18 cellular contexts compared by ENCODE assay signal in genomic region chr5:180119031-180119885, GRCh38. TPM values are rescaled to one million over a fixed set of nuclear protein-coding genes. Genes with fewer than 3 reads are reported as not detected.
DNase-seq lines count a peak whose midpoint lies in the region; ATAC-seq and TF ChIP-seq lines count a peak whose summit lies in the region.
"Had no signal": no experiment of that assay in that cellular context is flagged by ENCODE, and none has a peak within 500 bp of the region (broad histone marks: within the 10 kb centered on the region; RNA-seq: fewer than 3 reads in every experiment).

No MANE protein-coding gene starts in this region.

- no peak overlapping the region for H2BK12ac ChIP-seq in neuronal stem cell (ENCODE audit: low read length)

- H2BK15ac ChIP-seq in neuronal stem cell (ENCODE audit: low read length): no peak overlapping the region

- H2BK120ac ChIP-seq in neuronal stem cell (ENCODE audit: low read depth, low read length): no peak overlapping the region

- intact Hi-C loops in Right ventricle myocardium superior (cut with DNase I): no loop called here

- H3K18ac ChIP-seq in neuronal stem cell (ENCODE audit: low read length): peak overlapping the region; percentile 59

- no peak overlapping the region for H3K27ac Mint-ChIP-seq in endodermal cell
- H3K27ac Mint-ChIP-seq: CD14-positive monocyte had no signal

- H3K4me3 Mint-ChIP-seq in endodermal cell: no peak overlapping the region
- H3K4me3 Mint-ChIP-seq: CD14-positive monocyte had no signal

- no peaks in the 10 kb centered on the region for H3K27me3 Mint-ChIP-seq in endodermal cell (ENCODE audit: insufficient read depth)

- H3K4me3 ChIP-seq in right atrium auricular region (no peak overlapping the region), endodermal cell (ENCODE audit: low read length) (no peak overlapping the region), neuronal stem cell (ENCODE audit: low read length in 2 of 2) (no peak overlapping the region), upper lobe of left lung (no peak overlapping the region)

- WGBS in endodermal cell (ENCODE audit: insufficient coverage in 1 of 2, insufficient read length in 1 of 2), 2 experiments: 93 to 96% methylated on average over 15 to 22 of the region's 22 CpGs
- no CpG with 5 or more reads among the region's 22 CpGs for WGBS in neuronal stem cell (ENCODE audit: extremely low coverage in 2 of 2, insufficient read length in 2 of 2, insufficient replicate concordance in 1 of 2), 2 donors
- 84 to 85% methylated on average over 14 to 16 of the region's 22 CpGs for WGBS in upper lobe of left lung, 2 donors

- no peak for ATAC-seq in Right ventricle myocardium superior (ENCODE audit: poor library complexity)
- ATAC-seq in upper lobe of left lung (ENCODE audit: low FRiP score in 2 of 2): peak; percentile 6 to 22

- H3K9me3 Mint-ChIP-seq in endodermal cell: no peaks in the 10 kb centered on the region
- H3K9me3 Mint-ChIP-seq: CD14-positive monocyte had no signal

- TF ChIP-seq CTCF in right atrium auricular region (IDR thresholded peaks at IDR 0.05) (no peak), endodermal cell (conservative IDR thresholded peaks at IDR 0.05) (no peak), upper lobe of left lung (IDR thresholded peaks at IDR 0.05) (no peak)

- H3K23ac ChIP-seq in neuronal stem cell (ENCODE audit: low read depth, low read length, poor library complexity): no peak overlapping the region

- H3K36me3 Mint-ChIP-seq in endodermal cell (ENCODE audit: low read depth): no peaks in the 10 kb centered on the region
- H3K36me3 Mint-ChIP-seq: CD14-positive monocyte had no signal

- H3K36me3 ChIP-seq in right atrium auricular region (no peaks in the 10 kb centered on the region), endodermal cell (ENCODE audit: control insufficient read depth, insufficient read depth, low read length) (no peaks in the 10 kb centered on the region), neuronal stem cell (replicated peaks in 1 of 2; ENCODE audit: control insufficient read depth in 2 of 2, insufficient read depth in 2 of 2, low read length in 2 of 2) (no peaks in the 10 kb centered on the region), upper lobe of left lung (no peaks in the 10 kb centered on the region)

- H3K27ac ChIP-seq in right atrium auricular region (no peak overlapping the region), endodermal cell (ENCODE audit: low read depth, low read length) (no peak overlapping the region), neuronal stem cell (replicated peaks; ENCODE audit: low read length) (no peak overlapping the region), upper lobe of left lung (no peak overlapping the region)

- no peaks in the 10 kb centered on the region for H3K27me3 ChIP-seq in right atrium auricular region
- H3K27me3 ChIP-seq in endodermal cell (ENCODE audit: control insufficient read depth, insufficient read depth, low read length, poor library complexity, severe bottlenecking): no peaks in the 10 kb centered on the region
- no peaks in the 10 kb centered on the region for H3K27me3 ChIP-seq in neuronal stem cell (ENCODE audit: control insufficient read depth in 3 of 3, insufficient read depth in 3 of 3, low read depth in 1 of 3, low read length in 3 of 3)
- H3K27me3 ChIP-seq in upper lobe of left lung: no peaks in the 10 kb centered on the region

- no peak overlapping the region for H2AFZ ChIP-seq in neuronal stem cell (ENCODE audit: low read length)

- H4K8ac ChIP-seq in neuronal stem cell (ENCODE audit: low read depth, low read length): no peak overlapping the region

- H3K9me3 ChIP-seq in right atrium auricular region: no peaks in the 10 kb centered on the region
- no peaks in the 10 kb centered on the region for H3K9me3 ChIP-seq in endodermal cell (ENCODE audit: control insufficient read depth, low read length)
- no peaks in the 10 kb centered on the region for H3K9me3 ChIP-seq in neuronal stem cell (replicated peaks in 1 of 2; ENCODE audit: control insufficient read depth in 2 of 2, insufficient read depth in 1 of 2, low read depth in 1 of 2, low read length in 2 of 2)
- no peaks in the 10 kb centered on the region for H3K9me3 ChIP-seq in upper lobe of left lung

- H3K4ac ChIP-seq in neuronal stem cell (ENCODE audit: low read length): no peak overlapping the region

- H3K14ac ChIP-seq in neuronal stem cell (ENCODE audit: low read length): peak overlapping the region; percentile 1

- no peak overlapping the region for H2AK5ac ChIP-seq in neuronal stem cell (ENCODE audit: low read depth, low read length)

- H4K91ac ChIP-seq in neuronal stem cell (ENCODE audit: low read depth, low read length, poor library complexity): peak overlapping the region; percentile 48

- H2BK5ac ChIP-seq in neuronal stem cell (ENCODE audit: low read length): peak overlapping the region; percentile 61

- DNase-seq in Right ventricle myocardium superior (peak; percentile 17), right atrium auricular region (ENCODE audit: low spot score) (no peak), endodermal cell (peak; percentile 43), neuronal stem cell (ENCODE audit: low spot score) (no peak), upper lobe of left lung (peak in 1 of 2 donors; percentile 75), HuH-7.5 (ENCODE audit: low spot score) (no peak), occipital lobe (lab: John Stamatoyannopoulos, UW) (no peak)
- no peak for DNase-seq in activated CD4-positive, alpha-beta T cell treated with anti-CD3 and anti-CD28 coated beads, Interleukin-2, amount 50 U/mL, for 48 hours
- DNase-seq: AML-193, DMS 273 treated with DMSO at 0.1 percent for 48 hours, GDM1, KG1, NCI-H1417 treated with DMSO at 0.1 percent for 48 hours, NCI-H2029, NCI-H2171, NCI-H446 treated with DMSO at 0.1 percent for 48 hours, OCI-M1 had no signal

- H3K4me1 ChIP-seq in right atrium auricular region: no peaks in the 10 kb centered on the region
- no peaks in the 10 kb centered on the region for H3K4me1 ChIP-seq in endodermal cell (ENCODE audit: control insufficient read depth, insufficient read depth, low read length)
- H3K4me1 ChIP-seq in neuronal stem cell (ENCODE audit: control insufficient read depth in 2 of 2, insufficient read depth in 1 of 2, low read depth in 1 of 2, low read length in 2 of 2): peaks cover 4 to 12% of the 10 kb centered on the region in 2 donors
- no peaks in the 10 kb centered on the region for H3K4me1 ChIP-seq in upper lobe of left lung

- TF ChIP-seq EP300 in upper lobe of left lung (IDR thresholded peaks at IDR 0.05): no peak

- H3K4me2 ChIP-seq in neuronal stem cell (ENCODE audit: insufficient read depth, low read length, poor library complexity, severe bottlenecking): no peak overlapping the region

- no peaks in the 10 kb centered on the region for H3K79me1 ChIP-seq in neuronal stem cell (ENCODE audit: low read depth, low read length)

- H3K4me1 Mint-ChIP-seq in endodermal cell: peaks cover 3% of the 10 kb centered on the region
- H3K4me1 Mint-ChIP-seq: CD14-positive monocyte had no signal

- no peak for TF ChIP-seq POLR2A in upper lobe of left lung (IDR thresholded peaks at IDR 0.05)

- no peak overlapping the region for H3K9ac ChIP-seq in endodermal cell (ENCODE audit: extremely low read depth, low read length, poor library complexity, severe bottlenecking)
- no peak overlapping the region for H3K9ac ChIP-seq in neuronal stem cell (ENCODE audit: low read depth, low read length, poor library complexity)

RNA-seq across cellular contexts. Expression of gene RNF130, which starts 47.7 kb away (rescaled TPM):
- total RNA-seq in Right ventricle myocardium superior (49.8 TPM), right atrium auricular region (10 to 100 TPM; 42.9 to 51.3 TPM), endodermal cell (10 to 100 TPM; 64.7 to 74.4 TPM), upper lobe of left lung (100 to 1,000 TPM in 3 of 6 donors, 10 to 100 TPM in 3; 54.5 to 137 (median 98.2) TPM), occipital lobe (78.0 TPM)
- 120 TPM for polyA plus RNA-seq in endodermal cell (2013, experiment 1 of 2)
- 106 TPM for polyA plus RNA-seq in endodermal cell (2013, experiment 2 of 2)
- 190 TPM for polyA plus RNA-seq in neuronal stem cell (2013, experiment 1 of 2)
- polyA plus RNA-seq in neuronal stem cell (2013, experiment 2 of 2): 194 TPM

Comparison
In these comparisons a context has a peak if more than half of its experiments do, and no peak if none do; other contexts are left out.
1. DNase-seq: peak in Right ventricle myocardium superior (single experiment) and endodermal cell (single experiment); none in right atrium auricular region (single experiment), neuronal stem cell (single experiment), activated CD4-positive, alpha-beta T cell treated with anti-CD3 and anti-CD28 coated beads, Interleukin-2, amount 50 U/mL, for 48 hours (0 of 2), HuH-7.5 (single experiment) and occipital lobe (single experiment).